Comparison of ENCODE assay signal across 25 cellular contexts in genomic region chr5:86977185-86977584, GRCh38.
A peak's percentile ranks its signal among the peaks of the same experiment; 100 is the strongest.
DNase-seq lines count a peak whose midpoint lies in the region; ATAC-seq and TF ChIP-seq lines count a peak whose summit lies in the region.
"Had no signal": no experiment of that assay in that cellular context is flagged by ENCODE, and none has a peak within 500 bp of the region (broad histone marks: within the 10 kb centered on the region; RNA-seq: fewer than 3 reads in every experiment).

No MANE protein-coding gene starts in this region.

- H3K4me1 ChIP-seq in right atrium auricular region (no peaks in the 10 kb centered on the region), gastroesophageal sphincter (no peaks in the 10 kb centered on the region)
- H3K4me1 ChIP-seq: BE2C had no signal

- H3K9me3 Mint-ChIP-seq in activated T-cell treated with anti-CD3 and anti-CD28 coated beads, Interleukin-2, amount 50 U/mL, for 24 hours: no peaks in the 10 kb centered on the region
- H3K9me3 Mint-ChIP-seq: activated naive CD4-positive, alpha-beta T cell treated with anti-CD3 and anti-CD28 coated beads, Interleukin-2, amount 50 U/mL, for 24 hours; activated T-cell treated with anti-CD3 and anti-CD28 coated beads, Interleukin-2, amount 50 U/mL, for 72 hours; central memory CD8-positive, alpha-beta T cell; stimulated activated naive CD8-positive, alpha-beta T cell treated with anti-CD3 and anti-CD28 coated beads, Interleukin-15, Interleukin-2, amounts not matched to agents 100 ng/mL and 50 ng/mL, for 24 hours had no signal

- peaks cover 21% of the 10 kb centered on the region for H3K27me3 Mint-ChIP-seq in activated T-cell treated with anti-CD3 and anti-CD28 coated beads, Interleukin-2, amount 50 U/mL, for 24 hours

- no peak overlapping the region for H3K27ac Mint-ChIP-seq in activated T-cell treated with anti-CD3 and anti-CD28 coated beads, Interleukin-2, amount 50 U/mL, for 24 hours
- H3K27ac Mint-ChIP-seq: activated naive CD4-positive, alpha-beta T cell treated with anti-CD3 and anti-CD28 coated beads, Interleukin-2, amount 50 U/mL, for 24 hours; activated T-cell treated with anti-CD3 and anti-CD28 coated beads, Interleukin-2, amount 50 U/mL, for 72 hours; stimulated activated naive CD8-positive, alpha-beta T cell treated with anti-CD3 and anti-CD28 coated beads, Interleukin-15, Interleukin-2, amounts not matched to agents 100 ng/mL and 50 ng/mL, for 24 hours had no signal

- peaks cover 5% of the 10 kb centered on the region for H3K4me1 Mint-ChIP-seq in activated T-cell treated with anti-CD3 and anti-CD28 coated beads, Interleukin-2, amount 50 U/mL, for 24 hours (ENCODE audit: low read depth)
- H3K4me1 Mint-ChIP-seq: activated naive CD4-positive, alpha-beta T cell treated with anti-CD3 and anti-CD28 coated beads, Interleukin-2, amount 50 U/mL, for 24 hours; central memory CD8-positive, alpha-beta T cell had no signal

- H3K9me3 ChIP-seq in right atrium auricular region: no peaks in the 10 kb centered on the region
- no peaks in the 10 kb centered on the region for H3K9me3 ChIP-seq in gastroesophageal sphincter
- H3K9me3 ChIP-seq: BE2C, tibial nerve had no signal

- no peak overlapping the region for H3K4me3 Mint-ChIP-seq in activated T-cell treated with anti-CD3 and anti-CD28 coated beads, Interleukin-2, amount 50 U/mL, for 24 hours
- H3K4me3 Mint-ChIP-seq: activated naive CD4-positive, alpha-beta T cell treated with anti-CD3 and anti-CD28 coated beads, Interleukin-2, amount 50 U/mL, for 24 hours; activated T-cell treated with anti-CD3 and anti-CD28 coated beads, Interleukin-2, amount 50 U/mL, for 72 hours; central memory CD8-positive, alpha-beta T cell; stimulated activated naive CD8-positive, alpha-beta T cell treated with anti-CD3 and anti-CD28 coated beads, Interleukin-15, Interleukin-2, amounts not matched to agents 100 ng/mL and 50 ng/mL, for 24 hours had no signal

- H3K36me3 Mint-ChIP-seq in activated T-cell treated with anti-CD3 and anti-CD28 coated beads, Interleukin-2, amount 50 U/mL, for 24 hours (ENCODE audit: low read depth): no peaks in the 10 kb centered on the region
- H3K36me3 Mint-ChIP-seq: activated naive CD4-positive, alpha-beta T cell treated with anti-CD3 and anti-CD28 coated beads, Interleukin-2, amount 50 U/mL, for 24 hours had no signal

- ATAC-seq in Right ventricle myocardium inferior (peak; percentile 83), gastroesophageal sphincter (peak; percentile 77), GM18867 (IDR thresholded peaks at IDR 0.05; ENCODE audit: unreplicated experiment) (no peak)
- ATAC-seq: activated T-cell treated with anti-CD3 and anti-CD28 coated beads, Interleukin-2, amount 50 U/mL, for 72 hours; HCT116 had no signal

- H3K36me3 ChIP-seq in right atrium auricular region: no peaks in the 10 kb centered on the region
- H3K36me3 ChIP-seq in gastroesophageal sphincter: no peaks in the 10 kb centered on the region
- H3K36me3 ChIP-seq: BE2C, SJCRH30, tibial nerve had no signal

- DNase-seq in Right ventricle myocardium inferior (ENCODE audit: missing footprints) (no peak), right atrium auricular region (ENCODE audit: low spot score) (no peak), NOMO-1 treated with dmso at 0.1 percent for 144 hours (lab: John Stamatoyannopoulos, UW; ENCODE audit: unreplicated experiment) (peak; percentile 60), iPS-NIHi11 (ENCODE audit: low spot score) (no peak), C1 segment of cervical spinal cord (lab: John Stamatoyannopoulos, UW) (no peak)
- no peak for DNase-seq in activated T-cell treated with anti-CD3 and anti-CD28 coated beads, Interleukin-2, amount 50 U/mL, for 24 hours
- DNase-seq: 8988T; activated CD4-positive, alpha-beta T cell treated with anti-CD3 and anti-CD28 coated beads for 48 hours; activated T-cell treated with anti-CD3 and anti-CD28 coated beads, Interleukin-2, amount 50 U/mL, for 72 hours; aorta; BE2C; foreskin melanocyte; NCI-H1436 treated with DMSO at 0.1 percent for 48 hours; NCI-H510A treated with DMSO at 0.1 percent for 48 hours; OCI-M1; SJCRH30; stimulated activated CD4-positive, alpha-beta T cell treated with anti-CD3 and anti-CD28 coated beads, Interleukin-12 subunit alpha, Interleukin-12 subunit beta, amount 100 ng/mL, for 4 hours; T-helper 1 cell had no signal

- no peak for TF ChIP-seq CTCF in right atrium auricular region (IDR thresholded peaks at IDR 0.05)
- no peak for TF ChIP-seq CTCF in gastroesophageal sphincter (IDR thresholded peaks at IDR 0.05)

- intact Hi-C loops in Right ventricle myocardium inferior (cut with DNase I): no loop called here

- 57 to 59% methylated on average over 2 to 3 of the region's 3 CpGs for WGBS in gastroesophageal sphincter (ENCODE audit: low coverage in 1 of 2), 2 donors

- no peak for TF ChIP-seq EP300 in gastroesophageal sphincter (IDR thresholded peaks at IDR 0.05)

- H3K4me3 ChIP-seq in right atrium auricular region: no peak overlapping the region
- no peak overlapping the region for H3K4me3 ChIP-seq in gastroesophageal sphincter
- H3K4me3 ChIP-seq: SJCRH30, tibial nerve had no signal

- H3K27ac ChIP-seq in right atrium auricular region (peak overlapping the region in 1 of 2 donors; percentile 32), gastroesophageal sphincter (peak overlapping the region in 2 of 4 donors; percentile 16 to 31)
- H3K27ac ChIP-seq: SJCRH30 had no signal

- no peak for TF ChIP-seq POLR2A in gastroesophageal sphincter (IDR thresholded peaks at IDR 0.05)

- H3K27me3 ChIP-seq in right atrium auricular region (no peaks in the 10 kb centered on the region), gastroesophageal sphincter (no peaks in the 10 kb centered on the region)
- H3K27me3 ChIP-seq: BE2C, SJCRH30, tibial nerve had no signal
